In genomic region chr10:94738588-94738987, GRCh38 we compare ENCODE assay signal across 10 cellular contexts. TPM values are rescaled to one million over a fixed set of nuclear protein-coding genes. Genes with fewer than 3 reads are reported as not detected.
"Had no signal": no experiment of that assay in that cellular context is flagged by ENCODE, and none has a peak within 500 bp of the region (broad histone marks: within the 10 kb centered on the region; RNA-seq: fewer than 3 reads in every experiment).

No MANE protein-coding gene starts in this region.

- H3K4me3 ChIP-seq: K562 had no signal

- H3K27ac ChIP-seq: HL-60, KMS-11 had no signal

- H3K4me2 ChIP-seq: KMS-11 had no signal

- FAIRE-seq: HTR-8/SVneo, K562 had no signal

- ATAC-seq: K562 had no signal

- DNase-seq: IMR-90, KBM-7, KG1 had no signal

- H3K9ac ChIP-seq: KMS-11 had no signal

RNA-seq across cellular contexts. Expression of gene CYP2C19, which starts 23.9 kb away (rescaled TPM):
- total RNA-seq: HT-29, HT1080, IMR-90, K562 had no signal
- polyA plus RNA-seq: IgD-negative memory B cell, IMR-90, K562 had no signal

RNA-seq across cellular contexts. Expression of gene CYP2C18, which starts 55.1 kb away (rescaled TPM):
- total RNA-seq: IMR-90, K562 had no signal
- polyA plus RNA-seq: IgD-negative memory B cell, IMR-90, K562 had no signal
